In genomic region chr15:74244818-74245341, GRCh38 we compare ENCODE assay signal across 2 cellular contexts.
TF ChIP-seq lines count a peak whose summit lies in the region.

No MANE protein-coding gene starts in this region.

TF ChIP-seq in SK-N-SH treated with all-trans-retinoic acid at 6 μM for 48 hours, 23 proteins besides CTCF, POLR2A, EP300 and RAD21 (continued from another document):
- TF ChIP-seq CREB5 (CRISPR knock-in tag; IDR thresholded peaks at IDR 0.05; ENCODE audit: low read depth) (no peak), ZC3H10 (CRISPR knock-in tag; IDR thresholded peaks at IDR 0.05) (no peak), CSRNP3 (CRISPR knock-in tag; IDR thresholded peaks at IDR 0.05) (no peak), ZNF70 (CRISPR knock-in tag; IDR thresholded peaks at IDR 0.05) (peak; percentile 94), GLIS3 (CRISPR knock-in tag; IDR thresholded peaks at IDR 0.05) (no peak), TOX (CRISPR knock-in tag; IDR thresholded peaks at IDR 0.05; ENCODE audit: borderline replicate concordance) (no peak), ARNTL (CRISPR knock-in tag; IDR thresholded peaks at IDR 0.05; ENCODE audit: borderline replicate concordance, low read depth) (no peak)

TF ChIP-seq in SK-N-SH, 30 proteins besides CTCF, POLR2A, EP300 and RAD21 (continued from another document):
- TF ChIP-seq USF1 (IDR thresholded peaks at IDR 0.05; ENCODE audit: borderline replicate concordance, low read depth) (no peak), RFX5 (IDR thresholded peaks at IDR 0.05; ENCODE audit: low read length) (no peak), IRF3 (IDR thresholded peaks at IDR 0.05; ENCODE audit: low read depth, low read length) (no peak), NRF1 (IDR thresholded peaks at IDR 0.05; ENCODE audit: low read depth, low read length) (no peak), CHD2 (IDR thresholded peaks at IDR 0.05; ENCODE audit: low read length, partially characterized antibody) (no peak)
TF ChIP-seq in SK-N-SH: peak in this region for 0.
